Comparison of ENCODE assay signal across 1 cellular context in the genomic region with DNA sequence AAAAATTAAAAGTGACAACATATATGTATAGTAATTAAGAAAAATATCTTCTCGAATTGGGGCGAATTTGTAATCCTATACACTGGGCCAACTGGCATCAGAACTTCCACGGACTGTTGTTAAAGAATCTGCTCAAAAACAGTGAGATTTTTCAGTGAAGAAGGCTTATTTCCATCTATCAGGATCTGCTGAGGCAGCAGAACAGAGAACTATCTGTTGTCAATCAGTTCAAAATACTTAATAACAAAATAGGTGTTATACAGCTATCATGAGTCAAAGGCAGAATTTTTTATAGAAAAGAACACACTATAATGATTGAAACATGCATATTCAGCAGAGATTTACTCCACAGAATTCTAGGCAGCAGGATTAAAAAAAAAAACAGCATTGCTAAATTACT.
TF ChIP-seq lines count a peak whose summit lies in the region.

No MANE protein-coding gene starts in this region.

TF ChIP-seq in IMR-90, 13 proteins besides CTCF, POLR2A, EP300 and RAD21:
- TF ChIP-seq MAFK (IDR thresholded peaks at IDR 0.05; ENCODE audit: low read depth, low read length) (peak; percentile 85), MXI1 (IDR thresholded peaks at IDR 0.05; ENCODE audit: borderline replicate concordance, low read depth, low read length) (no peak)
